In the genomic region with DNA sequence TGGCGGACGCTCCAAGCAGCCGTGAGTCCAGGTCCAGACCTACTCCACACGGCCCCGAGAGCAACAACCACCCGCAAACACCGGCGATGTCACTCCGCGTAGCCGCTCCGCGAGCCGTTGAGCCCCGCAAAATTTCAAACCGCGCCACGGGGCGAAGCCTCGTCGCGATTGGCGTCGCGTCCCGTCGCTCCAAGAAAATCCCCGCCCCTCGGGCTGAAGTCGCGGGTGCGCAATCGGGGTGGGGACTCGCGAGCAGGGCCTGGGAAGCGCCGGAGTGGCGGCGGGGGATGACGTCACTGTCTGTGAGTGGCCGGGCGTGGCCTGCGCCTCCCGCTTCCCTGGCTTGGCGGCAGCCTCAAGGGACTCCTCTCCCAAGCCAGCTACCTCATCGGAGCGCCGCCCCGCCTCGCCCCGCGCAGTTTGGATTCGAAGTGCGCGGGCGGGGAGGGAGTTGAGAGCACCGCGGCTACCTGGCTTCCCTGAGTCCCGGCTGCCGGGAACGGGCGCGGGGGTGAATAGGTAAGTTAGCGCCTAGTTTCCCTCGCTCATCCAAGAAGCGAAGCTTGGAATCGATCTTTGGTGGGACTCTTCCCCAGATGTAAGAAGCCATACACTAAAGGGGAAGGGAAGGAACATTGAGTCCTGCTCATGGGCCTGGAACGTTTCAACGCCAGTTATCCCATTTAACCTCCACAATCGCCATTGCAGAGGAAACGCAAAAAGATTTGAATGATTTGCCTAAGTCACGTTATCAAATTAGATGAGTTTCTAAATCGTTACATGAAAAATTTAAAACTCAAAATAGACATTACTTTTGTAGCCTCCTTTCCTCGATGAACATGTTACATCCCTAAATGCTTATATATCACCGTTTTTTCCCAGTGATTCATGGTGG, we compare ENCODE assay signal across 1 cellular context.
A peak's percentile ranks its signal among the peaks of the same experiment; 100 is the strongest.
TF ChIP-seq lines count a peak whose summit lies in the region.

A gene with protein sequence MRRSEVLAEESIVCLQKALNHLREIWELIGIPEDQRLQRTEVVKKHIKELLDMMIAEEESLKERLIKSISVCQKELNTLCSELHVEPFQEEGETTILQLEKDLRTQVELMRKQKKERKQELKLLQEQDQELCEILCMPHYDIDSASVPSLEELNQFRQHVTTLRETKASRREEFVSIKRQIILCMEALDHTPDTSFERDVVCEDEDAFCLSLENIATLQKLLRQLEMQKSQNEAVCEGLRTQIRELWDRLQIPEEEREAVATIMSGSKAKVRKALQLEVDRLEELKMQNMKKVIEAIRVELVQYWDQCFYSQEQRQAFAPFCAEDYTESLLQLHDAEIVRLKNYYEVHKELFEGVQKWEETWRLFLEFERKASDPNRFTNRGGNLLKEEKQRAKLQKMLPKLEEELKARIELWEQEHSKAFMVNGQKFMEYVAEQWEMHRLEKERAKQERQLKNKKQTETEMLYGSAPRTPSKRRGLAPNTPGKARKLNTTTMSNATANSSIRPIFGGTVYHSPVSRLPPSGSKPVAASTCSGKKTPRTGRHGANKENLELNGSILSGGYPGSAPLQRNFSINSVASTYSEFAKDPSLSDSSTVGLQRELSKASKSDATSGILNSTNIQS (minus strand): TSS at position 119 of the 895 bp plus-strand sequence. CDS start 118 bp downstream, at position 1.

TF ChIP-seq in H1, 55 proteins besides CTCF, POLR2A, EP300 and RAD21 (continued from another document):
- TF ChIP-seq, protein P1, sequence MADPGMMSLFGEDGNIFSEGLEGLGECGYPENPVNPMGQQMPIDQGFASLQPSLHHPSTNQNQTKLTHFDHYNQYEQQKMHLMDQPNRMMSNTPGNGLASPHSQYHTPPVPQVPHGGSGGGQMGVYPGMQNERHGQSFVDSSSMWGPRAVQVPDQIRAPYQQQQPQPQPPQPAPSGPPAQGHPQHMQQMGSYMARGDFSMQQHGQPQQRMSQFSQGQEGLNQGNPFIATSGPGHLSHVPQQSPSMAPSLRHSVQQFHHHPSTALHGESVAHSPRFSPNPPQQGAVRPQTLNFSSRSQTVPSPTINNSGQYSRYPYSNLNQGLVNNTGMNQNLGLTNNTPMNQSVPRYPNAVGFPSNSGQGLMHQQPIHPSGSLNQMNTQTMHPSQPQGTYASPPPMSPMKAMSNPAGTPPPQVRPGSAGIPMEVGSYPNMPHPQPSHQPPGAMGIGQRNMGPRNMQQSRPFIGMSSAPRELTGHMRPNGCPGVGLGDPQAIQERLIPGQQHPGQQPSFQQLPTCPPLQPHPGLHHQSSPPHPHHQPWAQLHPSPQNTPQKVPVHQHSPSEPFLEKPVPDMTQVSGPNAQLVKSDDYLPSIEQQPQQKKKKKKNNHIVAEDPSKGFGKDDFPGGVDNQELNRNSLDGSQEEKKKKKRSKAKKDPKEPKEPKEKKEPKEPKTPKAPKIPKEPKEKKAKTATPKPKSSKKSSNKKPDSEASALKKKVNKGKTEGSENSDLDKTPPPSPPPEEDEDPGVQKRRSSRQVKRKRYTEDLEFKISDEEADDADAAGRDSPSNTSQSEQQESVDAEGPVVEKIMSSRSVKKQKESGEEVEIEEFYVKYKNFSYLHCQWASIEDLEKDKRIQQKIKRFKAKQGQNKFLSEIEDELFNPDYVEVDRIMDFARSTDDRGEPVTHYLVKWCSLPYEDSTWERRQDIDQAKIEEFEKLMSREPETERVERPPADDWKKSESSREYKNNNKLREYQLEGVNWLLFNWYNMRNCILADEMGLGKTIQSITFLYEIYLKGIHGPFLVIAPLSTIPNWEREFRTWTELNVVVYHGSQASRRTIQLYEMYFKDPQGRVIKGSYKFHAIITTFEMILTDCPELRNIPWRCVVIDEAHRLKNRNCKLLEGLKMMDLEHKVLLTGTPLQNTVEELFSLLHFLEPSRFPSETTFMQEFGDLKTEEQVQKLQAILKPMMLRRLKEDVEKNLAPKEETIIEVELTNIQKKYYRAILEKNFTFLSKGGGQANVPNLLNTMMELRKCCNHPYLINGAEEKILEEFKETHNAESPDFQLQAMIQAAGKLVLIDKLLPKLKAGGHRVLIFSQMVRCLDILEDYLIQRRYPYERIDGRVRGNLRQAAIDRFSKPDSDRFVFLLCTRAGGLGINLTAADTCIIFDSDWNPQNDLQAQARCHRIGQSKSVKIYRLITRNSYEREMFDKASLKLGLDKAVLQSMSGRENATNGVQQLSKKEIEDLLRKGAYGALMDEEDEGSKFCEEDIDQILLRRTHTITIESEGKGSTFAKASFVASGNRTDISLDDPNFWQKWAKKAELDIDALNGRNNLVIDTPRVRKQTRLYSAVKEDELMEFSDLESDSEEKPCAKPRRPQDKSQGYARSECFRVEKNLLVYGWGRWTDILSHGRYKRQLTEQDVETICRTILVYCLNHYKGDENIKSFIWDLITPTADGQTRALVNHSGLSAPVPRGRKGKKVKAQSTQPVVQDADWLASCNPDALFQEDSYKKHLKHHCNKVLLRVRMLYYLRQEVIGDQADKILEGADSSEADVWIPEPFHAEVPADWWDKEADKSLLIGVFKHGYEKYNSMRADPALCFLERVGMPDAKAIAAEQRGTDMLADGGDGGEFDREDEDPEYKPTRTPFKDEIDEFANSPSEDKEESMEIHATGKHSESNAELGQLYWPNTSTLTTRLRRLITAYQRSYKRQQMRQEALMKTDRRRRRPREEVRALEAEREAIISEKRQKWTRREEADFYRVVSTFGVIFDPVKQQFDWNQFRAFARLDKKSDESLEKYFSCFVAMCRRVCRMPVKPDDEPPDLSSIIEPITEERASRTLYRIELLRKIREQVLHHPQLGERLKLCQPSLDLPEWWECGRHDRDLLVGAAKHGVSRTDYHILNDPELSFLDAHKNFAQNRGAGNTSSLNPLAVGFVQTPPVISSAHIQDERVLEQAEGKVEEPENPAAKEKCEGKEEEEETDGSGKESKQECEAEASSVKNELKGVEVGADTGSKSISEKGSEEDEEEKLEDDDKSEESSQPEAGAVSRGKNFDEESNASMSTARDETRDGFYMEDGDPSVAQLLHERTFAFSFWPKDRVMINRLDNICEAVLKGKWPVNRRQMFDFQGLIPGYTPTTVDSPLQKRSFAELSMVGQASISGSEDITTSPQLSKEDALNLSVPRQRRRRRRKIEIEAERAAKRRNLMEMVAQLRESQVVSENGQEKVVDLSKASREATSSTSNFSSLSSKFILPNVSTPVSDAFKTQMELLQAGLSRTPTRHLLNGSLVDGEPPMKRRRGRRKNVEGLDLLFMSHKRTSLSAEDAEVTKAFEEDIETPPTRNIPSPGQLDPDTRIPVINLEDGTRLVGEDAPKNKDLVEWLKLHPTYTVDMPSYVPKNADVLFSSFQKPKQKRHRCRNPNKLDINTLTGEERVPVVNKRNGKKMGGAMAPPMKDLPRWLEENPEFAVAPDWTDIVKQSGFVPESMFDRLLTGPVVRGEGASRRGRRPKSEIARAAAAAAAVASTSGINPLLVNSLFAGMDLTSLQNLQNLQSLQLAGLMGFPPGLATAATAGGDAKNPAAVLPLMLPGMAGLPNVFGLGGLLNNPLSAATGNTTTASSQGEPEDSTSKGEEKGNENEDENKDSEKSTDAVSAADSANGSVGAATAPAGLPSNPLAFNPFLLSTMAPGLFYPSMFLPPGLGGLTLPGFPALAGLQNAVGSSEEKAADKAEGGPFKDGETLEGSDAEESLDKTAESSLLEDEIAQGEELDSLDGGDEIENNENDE (IDR thresholded peaks at IDR 0.05; ENCODE audit: insufficient replicate concordance, low read length), result no peak
- peak; percentile 69 for TF ChIP-seq SAP30 (IDR thresholded peaks at IDR 0.05; ENCODE audit: insufficient read depth, insufficient replicate concordance, low read length)
- TF ChIP-seq BRCA1 (IDR thresholded peaks at IDR 0.05; ENCODE audit: low read depth, low read length), result peak; percentile 59; the same call in 1 of the 2 replicates
